Comparison of ENCODE assay signal across 18 cellular contexts in the genomic region with DNA sequence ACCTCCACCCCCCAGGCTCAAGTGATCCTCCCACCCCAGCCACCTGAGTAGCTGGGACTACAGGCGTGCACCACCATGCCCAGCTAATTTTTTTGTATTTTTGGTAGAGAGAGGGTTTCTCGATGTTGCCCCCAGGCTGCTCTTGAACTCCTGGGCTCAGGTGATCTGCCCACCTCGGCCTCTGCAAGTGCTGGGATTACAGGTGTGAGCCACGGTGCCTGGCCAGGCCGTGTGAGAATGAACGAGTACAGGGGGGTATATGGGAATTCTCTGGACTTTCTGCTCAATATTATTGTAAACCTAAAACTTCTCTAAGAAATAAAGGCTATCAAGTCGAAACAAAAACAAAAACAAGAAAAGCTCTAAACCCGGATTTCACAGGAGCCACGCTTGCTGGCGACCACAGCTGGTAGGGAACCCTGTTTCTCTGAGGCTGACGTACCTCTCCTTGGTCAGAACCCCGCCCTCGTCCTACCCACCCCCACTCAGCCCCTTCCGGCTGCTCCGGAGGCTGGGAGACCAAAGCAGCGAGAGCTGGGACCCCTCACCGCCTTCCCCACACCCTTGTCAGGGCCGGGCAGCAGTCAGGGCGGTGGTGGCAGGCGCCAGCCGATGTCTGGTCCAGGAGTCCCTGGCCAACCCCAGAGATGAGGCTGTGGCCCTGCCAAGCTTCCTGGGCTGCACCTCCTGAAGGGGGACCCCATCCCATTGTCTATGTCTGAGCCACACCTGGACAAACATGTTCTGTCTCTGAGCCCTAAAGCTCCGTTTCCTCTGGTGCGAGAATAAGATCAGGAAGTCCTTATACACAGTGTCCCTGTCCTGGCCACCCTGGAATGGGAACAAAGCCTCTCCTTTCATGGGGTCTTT. TPM values are rescaled to one million over a fixed set of nuclear protein-coding genes. Genes with fewer than 3 reads are reported as not detected.
A peak's percentile ranks its signal among the peaks of the same experiment; 100 is the strongest.
DNase-seq lines count a peak whose midpoint lies in the region; ATAC-seq, FAIRE-seq and TF ChIP-seq lines count a peak whose summit lies in the region.
"Had no signal": no experiment of that assay in that cellular context is flagged by ENCODE, and none has a peak within 500 bp of the region (broad histone marks: within the 10 kb centered on the region; RNA-seq: fewer than 3 reads in every experiment).

No MANE protein-coding gene starts in this region.

- H3K79me2 ChIP-seq in K562 (ENCODE audit: control insufficient read depth, insufficient read depth, low read length) = no peaks in the 10 kb centered on the region

- H3K4me1 ChIP-seq in K562 (replicated peaks in 1 of 2; ENCODE audit: control insufficient read depth in 2 of 2, insufficient read depth in 2 of 2, low read length in 2 of 2) = peaks cover 0 to 19% of the 10 kb centered on the region in 2 experiments; a peak in 4 of 5 replicates
- H3K4me1 ChIP-seq in right atrium auricular region = peaks cover 0 to 4% of the 10 kb centered on the region in 2 donors

- BruUV-seq in K562 (replicated peaks; lab: Mats Ljungman, UMichigan) = no TSS peak

- H3K36me3 ChIP-seq in K562 (ENCODE audit: control insufficient read depth, insufficient read depth, low read length) (no peaks in the 10 kb centered on the region), right atrium auricular region (no peaks in the 10 kb centered on the region)

- POLR2A ChIA-PET in K562 (lab: Yijun Ruan, JAX) = interaction anchor here (0.9 to 1.0 kb wide), 2 partner anchors 47 to 239 kb away, joined by 3 read pairs; no protein-coding TSS in a partner anchor

- in situ Hi-C loops in GM13976 (cut with MboI; ENCODE audit: low sequenced_read_pairs, unreplicated experiment) (no loop called here), K562 (cut with MboI) (no loop called here)

- CTCF ChIA-PET in K562 (lab: Yijun Ruan, JAX; ENCODE audit: low intra/inter-chr PET ratio) = no interaction called here

- H3K9me3 Mint-ChIP-seq in neural crest cell = no peaks in the 10 kb centered on the region
- no peaks in the 10 kb centered on the region for H3K9me3 Mint-ChIP-seq in stimulated activated naive CD8-positive, alpha-beta T cell treated with anti-CD3 and anti-CD28 coated beads, Interleukin-15, amount 100 ng/mL, for 72 hours
- H3K9me3 Mint-ChIP-seq: CD4-positive, alpha-beta T cell had no signal

- no peak for TF ChIP-seq POLR2A in K562 (conservative IDR thresholded peaks at IDR 0.05)

- ATAC-seq in K562 = no peak; the same call in 2 of the 3 replicates
- ATAC-seq in stimulated activated naive CD8-positive, alpha-beta T cell treated with anti-CD3 and anti-CD28 coated beads, Interleukin-15, amount 100 ng/mL, for 72 hours = peak; percentile 12
- ATAC-seq in HG02981 (IDR thresholded peaks at IDR 0.05; ENCODE audit: unreplicated experiment) = no peak
- ATAC-seq: HCT116, Right ventricle myocardium inferior had no signal

- peaks cover 7% of the 10 kb centered on the region for H3K4me1 Mint-ChIP-seq in neural crest cell
- peaks cover 9% of the 10 kb centered on the region for H3K4me1 Mint-ChIP-seq in stimulated activated naive CD8-positive, alpha-beta T cell treated with anti-CD3 and anti-CD28 coated beads, Interleukin-15, amount 100 ng/mL, for 72 hours

- no peaks in the 10 kb centered on the region for H3K9me1 ChIP-seq in K562 (ENCODE audit: control insufficient read depth, insufficient read depth, low read length)

- no peak overlapping the region for H3K4me3 Mint-ChIP-seq in neural crest cell
- H3K4me3 Mint-ChIP-seq in stimulated activated naive CD8-positive, alpha-beta T cell treated with anti-CD3 and anti-CD28 coated beads, Interleukin-15, amount 100 ng/mL, for 72 hours = no peak overlapping the region
- H3K4me3 Mint-ChIP-seq: CD4-positive, alpha-beta T cell had no signal

- H3K4me2 ChIP-seq in K562 (ENCODE audit: insufficient read depth, low read length) = no peak overlapping the region
- H3K4me2 ChIP-seq: PC-9 had no signal

- no peak for TF ChIP-seq EP300 in K562 (IDR thresholded peaks at IDR 0.05; ENCODE audit: low read length)

- DNase-seq in GM13976 (ENCODE audit: low spot score) (peak; percentile 17), K562 (ENCODE audit: extremely low read depth in 1 of 4, low spot score in 3 of 4) (no peak), neural crest cell (ENCODE audit: low read depth, low spot score) (no peak), cortex of kidney (lab: John Stamatoyannopoulos, UW) (no peak), right atrium auricular region (ENCODE audit: low spot score) (no peak)
- no peak for DNase-seq in stimulated activated naive CD8-positive, alpha-beta T cell treated with anti-CD3 and anti-CD28 coated beads, Interleukin-15, amount 100 ng/mL, for 72 hours
- DNase-seq: CD4-positive, alpha-beta T cell; EL; KBM-7; NCI-H1436; NCI-H2029; NCI-H2171 treated with DMSO at 0.1 percent for 48 hours; NCI-H446 treated with DMSO at 0.1 percent for 48 hours; NCI-H82; PC-9 had no signal

- H2AFZ ChIP-seq in K562 (ENCODE audit: low read depth, low read length) = no peak overlapping the region
- H2AFZ ChIP-seq: PC-9 had no signal

- H3K27ac ChIP-seq in K562 (ENCODE audit: extremely low read depth, low read depth, low read length) = no peak overlapping the region
- no peak overlapping the region for H3K27ac ChIP-seq in right atrium auricular region
- H3K27ac ChIP-seq: PC-9 had no signal

- H3K27me3 ChIP-seq in K562 (ENCODE audit: control insufficient read depth in 2 of 2, insufficient read depth in 2 of 2, low read length in 2 of 2) = peaks cover 14 to 67% of the 10 kb centered on the region in 2 experiments
- no peaks in the 10 kb centered on the region for H3K27me3 ChIP-seq in right atrium auricular region

- intact Hi-C loops in K562 (cut with micrococcal nuclease) = no loop called here

- H4K20me1 ChIP-seq in K562 (replicated peaks; ENCODE audit: control insufficient read depth, insufficient read depth, low read length) = no peaks in the 10 kb centered on the region

- H3K9ac ChIP-seq in K562 (ENCODE audit: insufficient read depth in 1 of 2, low read depth in 2 of 2, low read length in 2 of 2) = no peak overlapping the region; a peak in 1 of 4 replicates

- no peak for TF ChIP-seq CTCF in GM13976 (IDR thresholded peaks at IDR 0.05; ENCODE audit: borderline replicate concordance, control extremely low read depth, extremely low read depth, insufficient read depth, missing control alignments)
- TF ChIP-seq CTCF in K562 (IDR thresholded peaks at IDR 0.05 in 2 of 3, conservative IDR thresholded peaks at IDR 0.05 in 1 of 3; ENCODE audit: insufficient read depth in 2 of 3, low read depth in 1 of 3, low read length in 3 of 3) = no peak
- no peak for TF ChIP-seq CTCF in neural crest cell (conservative IDR thresholded peaks at IDR 0.05)
- no peak for TF ChIP-seq CTCF in right atrium auricular region (IDR thresholded peaks at IDR 0.05)

- peaks cover 2% of the 10 kb centered on the region for H3K27me3 Mint-ChIP-seq in neural crest cell (ENCODE audit: low read depth)
- H3K27me3 Mint-ChIP-seq in stimulated activated naive CD8-positive, alpha-beta T cell treated with anti-CD3 and anti-CD28 coated beads, Interleukin-15, amount 100 ng/mL, for 72 hours = peaks cover 53% of the 10 kb centered on the region

- WGBS in K562 (ENCODE audit: insufficient coverage, low coverage, missing lambda C conversion rate) = 14% methylated on average over 22 of the region's 23 CpGs

- H3K4me3 ChIP-seq in K562 (no peak overlapping the region), right atrium auricular region (no peak overlapping the region)
- H3K4me3 ChIP-seq: PC-9 had no signal

- H3K27ac Mint-ChIP-seq in neural crest cell (ENCODE audit: unreplicated experiment) = peak overlapping the region; percentile 67
- H3K27ac Mint-ChIP-seq in stimulated activated naive CD8-positive, alpha-beta T cell treated with anti-CD3 and anti-CD28 coated beads, Interleukin-15, amount 100 ng/mL, for 72 hours = no peak overlapping the region
- H3K27ac Mint-ChIP-seq: CD4-positive, alpha-beta T cell had no signal

- TF ChIP-seq RAD21 in K562 (CRISPR knock-in tag; conservative IDR thresholded peaks at IDR 0.05 in 1 of 2, IDR thresholded peaks at IDR 0.05 in 1 of 2) = no peak

- FAIRE-seq in K562 (lab: Jason Lieb, UNC) = peak; percentile 54

- H3K9me3 ChIP-seq in K562 (replicated peaks; ENCODE audit: control insufficient read depth, insufficient read depth, low read depth, low read length) = no peaks in the 10 kb centered on the region
- H3K9me3 ChIP-seq in right atrium auricular region = no peaks in the 10 kb centered on the region

- H3K36me3 Mint-ChIP-seq in neural crest cell (ENCODE audit: low read depth) = no peaks in the 10 kb centered on the region

TF ChIP-seq in K562, 482 proteins besides CTCF, POLR2A, EP300 and RAD21:
- TF ChIP-seq NCOA2 (IDR thresholded peaks at IDR 0.05; ENCODE audit: partially characterized antibody in 2 of 2) = no peak
- no peak for TF ChIP-seq PRMT5 (CRISPR knock-in tag; IDR thresholded peaks at IDR 0.05)
- TF ChIP-seq CHD1 (IDR thresholded peaks at IDR 0.05; ENCODE audit: low read length) = no peak
- TF ChIP-seq MEF2D (tag; conservative IDR thresholded peaks at IDR 0.05; ENCODE audit: low read depth) = no peak
- no peak for TF ChIP-seq HDAC2 (IDR thresholded peaks at IDR 0.05)
TF ChIP-seq in K562: peak in this region for 0.

RNA-seq across cellular contexts. Expression of a gene that starts 52.1 kb away (rescaled TPM):
- not detected in 2 replicates for total RNA-seq in K562 (2011; cell fraction: chromatin; rRNA removed; ENCODE audit: low replicate concordance)
- not detected in 2 replicates for total RNA-seq in K562 (2011; cell fraction: nucleolus; rRNA removed)
- not detected in 2 replicates for total RNA-seq in K562 (2011; cell fraction: nucleoplasm; rRNA removed)
- total RNA-seq in K562 (2014; rRNA removed) (not detected in 2 replicates), K562 (2014; rRNA removed; fragmentation: Illumina TruSeq; extraction: Trizol) (not detected in 2 replicates), K562 (2015; rRNA removed; fragmentation: Illumina TruSeq; extraction: Trizol) (not detected in 2 replicates), K562 (2021) (not detected in 2 replicates), neural crest cell (0.11 TPM in 1 of 2 replicates, not detected in the other), right atrium auricular region (not detected)
- polyA plus RNA-seq in K562 (2011; rRNA removed) (not detected in 2 replicates), K562 (2014; fragmentation: Illumina TruSeq; extraction: Trizol) (not detected in 2 replicates), K562 (2014; fragmentation: Nextera tagmentation; extraction: Ambion mirVana) (not detected), K562 (2014; rRNA removed) (not detected in 2 replicates)
- not detected in 2 replicates for polyA plus RNA-seq in K562 (2011; cell fraction: cytosol; rRNA removed)
- polyA plus RNA-seq in K562 (2011; cell fraction: nucleus; rRNA removed) = not detected in 2 replicates
- not detected in 2 replicates for polyA plus RNA-seq in K562 (2012)
- not detected in 2 replicates for polyA minus RNA-seq in K562 (2011; rRNA and poly(A)+ RNA removed)
- polyA minus RNA-seq in K562 (2011; cell fraction: cytosol; rRNA and poly(A)+ RNA removed) = not detected in 2 replicates
- not detected in 2 replicates for polyA minus RNA-seq in K562 (2011; cell fraction: nucleus; rRNA and poly(A)+ RNA removed)
- total RNA-seq: CD4-positive, alpha-beta T cell; PC-9 had no signal
